18 cellular contexts compared by ENCODE assay signal in the genomic region with DNA sequence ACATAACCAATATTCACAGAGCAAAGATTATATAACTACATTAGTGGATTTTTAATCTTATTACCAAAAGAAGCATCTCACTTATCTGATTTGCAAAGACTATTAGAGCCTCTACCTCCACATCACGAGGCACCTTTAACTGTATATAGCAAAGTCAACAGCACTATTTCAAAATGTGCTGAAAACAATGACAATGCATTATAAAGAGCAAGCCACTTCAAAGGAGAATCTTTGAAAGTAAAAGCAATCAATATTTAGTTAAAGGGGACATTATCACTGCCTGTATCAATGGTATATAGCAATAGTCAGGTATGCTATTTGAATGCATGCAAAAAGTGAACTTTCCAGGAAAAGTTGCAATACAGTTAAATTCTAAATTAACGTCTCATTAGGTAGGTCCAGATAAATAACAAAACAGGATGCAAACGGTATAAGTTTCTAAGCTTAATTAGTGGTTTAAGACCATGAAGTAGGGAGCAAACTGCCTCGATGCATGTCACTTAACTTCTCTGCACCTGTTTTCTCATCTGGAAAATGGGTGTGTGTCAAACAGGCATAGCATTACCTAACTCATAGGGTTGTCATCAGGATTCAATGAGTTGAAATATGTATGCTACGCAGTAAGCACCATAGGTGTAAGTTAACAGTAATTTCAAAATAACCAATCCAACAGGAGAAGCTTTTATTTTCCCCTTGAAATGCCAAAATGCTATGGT. TPM values are rescaled to one million over a fixed set of nuclear protein-coding genes. Genes with fewer than 3 reads are reported as not detected.
DNase-seq lines count a peak whose midpoint lies in the region; ATAC-seq and TF ChIP-seq lines count a peak whose summit lies in the region.
"Had no signal": no experiment of that assay in that cellular context is flagged by ENCODE, and none has a peak within 500 bp of the region (broad histone marks: within the 10 kb centered on the region; RNA-seq: fewer than 3 reads in every experiment).

No MANE protein-coding gene starts in this region.

- H3K4me3 Mint-ChIP-seq in nephron progenitor cell = no peak overlapping the region
- H3K4me3 Mint-ChIP-seq: B cell; CD8-positive, alpha-beta memory T cell; HFFc6 had no signal

- H2BK120ac ChIP-seq in IMR-90 (ENCODE audit: low read depth, low read length) = no peak overlapping the region

- POLR2A ChIA-PET in IMR-90 (lab: Charles Lee; ENCODE audit: unreplicated experiment) = no interaction called here

- no peak overlapping the region for H2AFZ ChIP-seq in IMR-90 (replicated peaks; ENCODE audit: low read length, poor library complexity)

- H2AK5ac ChIP-seq in IMR-90 (ENCODE audit: low read depth, low read length) = no peak overlapping the region

- H3K79me1 ChIP-seq in IMR-90 (ENCODE audit: low read depth in 1 of 2, low read length in 2 of 2) = peaks cover 15 to 43% of the 10 kb centered on the region in 2 experiments

- no TSS peak for BruUV-seq in IMR-90 (replicated peaks; lab: Mats Ljungman, UMichigan)

- no peak overlapping the region for H3K9ac ChIP-seq in IMR-90 (ENCODE audit: low read depth, low read length)
- H3K9ac ChIP-seq: BLaER1 treated with 17β-estradiol and CSF1 and Interleukin-3, amounts not matched to agents 10 nM and 100 nM had no signal

- H4K91ac ChIP-seq in IMR-90 (ENCODE audit: insufficient read depth, low read depth, low read length) = no peak overlapping the region

- no CpG with 5 or more reads among the region's 5 CpGs for WGBS in IMR-90 (ENCODE audit: extremely low coverage in 2 of 2, insufficient read length in 1 of 2), 2 experiments
- 70 to 76% methylated on average over 5 of the region's 5 CpGs for WGBS in gastroesophageal sphincter (ENCODE audit: low coverage in 1 of 2), 2 donors

- no peak overlapping the region for H3K4me2 ChIP-seq in IMR-90 (ENCODE audit: low read depth, low read length)
- H3K4me2 ChIP-seq: BLaER1 treated with 17β-estradiol and CSF1 and Interleukin-3, amounts not matched to agents 10 nM and 100 nM had no signal

- H3K18ac ChIP-seq in IMR-90 (ENCODE audit: low read depth, low read length) = no peak overlapping the region

- no peak for DNase-seq in cardiac muscle cell (ENCODE audit: low read depth in 1 of 2, low spot score in 1 of 2)
- no peak for DNase-seq in Right ventricle myocardium superior
- DNase-seq in IMR-90 = no peak
- no peak for DNase-seq in NCI-H2196 (lab: John Stamatoyannopoulos, UW; ENCODE audit: unreplicated experiment)
- no peak for DNase-seq in nephron progenitor cell
- DNase-seq: 8988T; CD8-positive, alpha-beta memory T cell; COR-L47; DMS 273 treated with DMSO at 0.1 percent for 48 hours; GOT3; H7; HFFc6 had no signal

- dilution Hi-C loops in IMR-90 (cut with HindIII; ENCODE audit: low sequenced_read_pairs, unreplicated experiment) = no loop called here

- no peaks in the 10 kb centered on the region for H3K27me3 Mint-ChIP-seq in nephron progenitor cell (ENCODE audit: low read depth, poor library complexity)
- H3K27me3 Mint-ChIP-seq: B cell; CD8-positive, alpha-beta memory T cell had no signal

- TF ChIP-seq CTCF in cardiac muscle cell (IDR thresholded peaks at IDR 0.05; ENCODE audit: low read depth, low read length) = no peak
- no peak for TF ChIP-seq CTCF in IMR-90 (conservative IDR thresholded peaks at IDR 0.05; ENCODE audit: low read depth, low read length)
- no peak for TF ChIP-seq CTCF in gastroesophageal sphincter (IDR thresholded peaks at IDR 0.05)
- TF ChIP-seq CTCF in nephron progenitor cell (IDR thresholded peaks at IDR 0.05) = no peak

- H3K27ac Mint-ChIP-seq in nephron progenitor cell = no peak overlapping the region
- H3K27ac Mint-ChIP-seq: B cell; CD8-positive, alpha-beta memory T cell; HFFc6 had no signal

- H2AK9ac ChIP-seq in IMR-90 (replicated peaks; ENCODE audit: low read depth, low read length, poor library complexity) = no peak overlapping the region

- no peak overlapping the region for H2BK15ac ChIP-seq in IMR-90 (ENCODE audit: low read depth, low read length)

- peak overlapping the region; percentile 20 for H3K27ac ChIP-seq in cardiac muscle cell
- H3K27ac ChIP-seq in IMR-90 (ENCODE audit: insufficient read depth, low read length) = no peak overlapping the region
- H3K27ac ChIP-seq in gastroesophageal sphincter = peak overlapping the region in 3 of 4 donors; percentile 9 to 34 (median 29)
- H3K27ac ChIP-seq: BLaER1 treated with 17β-estradiol and CSF1 and Interleukin-3, amounts not matched to agents 10 nM and 100 nM had no signal

- H3K9me3 ChIP-seq in cardiac muscle cell (ENCODE audit: low read depth) (no peaks in the 10 kb centered on the region), IMR-90 (ENCODE audit: control insufficient read depth, insufficient read depth, low read length) (no peaks in the 10 kb centered on the region), gastroesophageal sphincter (no peaks in the 10 kb centered on the region)

- H3K36me3 ChIP-seq in cardiac muscle cell (peaks cover 21% of the 10 kb centered on the region), IMR-90 (ENCODE audit: control insufficient read depth, insufficient read depth, low read length) (peaks cover 10% of the 10 kb centered on the region), gastroesophageal sphincter (peaks cover 5 to 32% of the 10 kb centered on the region in 2 donors)

- TF ChIP-seq RAD21 in IMR-90 (IDR thresholded peaks at IDR 0.05; ENCODE audit: low read length) = no peak

- peaks cover 7% of the 10 kb centered on the region; the same call in 1 of the 2 replicates for H4K20me1 ChIP-seq in IMR-90 (ENCODE audit: insufficient read depth, low read length)

- H3K36me3 Mint-ChIP-seq in nephron progenitor cell (ENCODE audit: low read depth) = peaks cover 48% of the 10 kb centered on the region

- H3K4me3 ChIP-seq in cardiac muscle cell = no peak overlapping the region
- H3K4me3 ChIP-seq in IMR-90 (ENCODE audit: insufficient read depth, low read depth, low read length) = no peak overlapping the region
- no peak overlapping the region for H3K4me3 ChIP-seq in gastroesophageal sphincter
- H3K4me3 ChIP-seq: BLaER1 treated with 17β-estradiol and CSF1 and Interleukin-3, amounts not matched to agents 10 nM and 100 nM; K562 had no signal

- H3K4ac ChIP-seq in IMR-90 (ENCODE audit: low read depth, low read length) = no peak overlapping the region

- no peak overlapping the region for H3K14ac ChIP-seq in IMR-90 (replicated peaks; ENCODE audit: low read depth, low read length)

- no peak overlapping the region for H3K56ac ChIP-seq in IMR-90 (ENCODE audit: extremely low read depth, insufficient read depth, low read length)

- ATAC-seq in Right ventricle myocardium superior (ENCODE audit: poor library complexity) (no peak), IMR-90 (ENCODE audit: low read depth) (no peak), gastroesophageal sphincter (no peak), HG02610 (IDR thresholded peaks at IDR 0.05; ENCODE audit: unreplicated experiment) (no peak)
- ATAC-seq: HCT116, K562 had no signal

- no peaks in the 10 kb centered on the region for H3K9me1 ChIP-seq in IMR-90 (ENCODE audit: insufficient read depth, low read length)

- no peak overlapping the region for H4K5ac ChIP-seq in IMR-90 (ENCODE audit: low read depth, low read length)

- no peak overlapping the region for H4K8ac ChIP-seq in IMR-90 (ENCODE audit: low read depth in 2 of 2, low read length in 2 of 2)

- in situ Hi-C loops in IMR-90 (cut with MboI; ENCODE audit: low sequenced_read_pairs) = no loop called here

- no peak overlapping the region for H3K23ac ChIP-seq in IMR-90 (ENCODE audit: low read depth, low read length)

- no peaks in the 10 kb centered on the region for H3K4me1 Mint-ChIP-seq in nephron progenitor cell

- CTCF ChIA-PET in IMR-90 (lab: Yijun Ruan, JAX) = no interaction called here

- H2BK5ac ChIP-seq in IMR-90 (ENCODE audit: low read depth, low read length, poor library complexity, severe bottlenecking) = no peak overlapping the region

- H3K27me3 ChIP-seq in cardiac muscle cell = no peaks in the 10 kb centered on the region
- no peaks in the 10 kb centered on the region for H3K27me3 ChIP-seq in IMR-90 (ENCODE audit: control insufficient read depth, insufficient read depth, low read length)
- no peaks in the 10 kb centered on the region for H3K27me3 ChIP-seq in gastroesophageal sphincter
- H3K27me3 ChIP-seq: BLaER1 treated with 17β-estradiol and CSF1 and Interleukin-3, amounts not matched to agents 10 nM and 100 nM had no signal

- intact Hi-C loops in Right ventricle myocardium superior (cut with DNase I) = no loop called here
- intact Hi-C loops in IMR-90 (cut with micrococcal nuclease) = no loop called here

- peaks cover 8% of the 10 kb centered on the region for H3K4me1 ChIP-seq in cardiac muscle cell (ENCODE audit: low read depth)
- H3K4me1 ChIP-seq in IMR-90 (ENCODE audit: control insufficient read depth, insufficient read depth, low read length) = no peaks in the 10 kb centered on the region
- H3K4me1 ChIP-seq in gastroesophageal sphincter = peaks cover 0 to 64% (median 14%) of the 10 kb centered on the region in 3 donors
- H3K4me1 ChIP-seq: BLaER1 treated with 17β-estradiol and CSF1 and Interleukin-3, amounts not matched to agents 10 nM and 100 nM had no signal

- peaks cover 14% of the 10 kb centered on the region for H3K9me3 Mint-ChIP-seq in nephron progenitor cell

- H2BK20ac ChIP-seq in IMR-90 (ENCODE audit: low read depth, low read length) = no peak overlapping the region

- TF ChIP-seq POLR2A in IMR-90 (IDR thresholded peaks at IDR 0.05; ENCODE audit: low read depth, low read length) (no peak), gastroesophageal sphincter (IDR thresholded peaks at IDR 0.05) (no peak)

- no peak for TF ChIP-seq EP300 in gastroesophageal sphincter (IDR thresholded peaks at IDR 0.05)

TF ChIP-seq in IMR-90, 13 proteins besides CTCF, POLR2A, EP300 and RAD21:
- 0 out of 2 replicates have a peak, but pooled peaks have one; percentile 7 for TF ChIP-seq NFE2L2 (IDR thresholded peaks at IDR 0.05; ENCODE audit: low read depth, low read length)
- no peak for TF ChIP-seq MAZ (IDR thresholded peaks at IDR 0.05; ENCODE audit: borderline replicate concordance, low read depth, low read length)

RNA-seq across cellular contexts. Expression of a gene that starts 31.6 kb away (rescaled TPM):
- total RNA-seq in cardiac muscle cell (39.8 and 86.5 TPM in 2 replicates), Right ventricle myocardium superior (30.9 TPM), IMR-90 (2012; rRNA removed) (62.6 and 83.6 TPM in 2 replicates), gastroesophageal sphincter (100 to 1,000 TPM; 206 to 329 (median 253) TPM)
- polyA plus RNA-seq in cardiac muscle cell (28.7 and 45.6 TPM in 2 replicates), IMR-90 (2012; rRNA removed) (16.0 and 22.1 TPM in 2 replicates)
- polyA plus RNA-seq in IMR-90 (2012; cell fraction: cytosol; rRNA removed) = 5.3 and 8.6 TPM in 2 replicates
- 11.8 and 28.8 TPM in 2 replicates for polyA plus RNA-seq in IMR-90 (2012; cell fraction: nucleus; rRNA removed; ENCODE audit: low replicate concordance)
